Comparison of ENCODE assay signal across 21 cellular contexts in genomic region chr1:215005078-215005477, GRCh38.
DNase-seq lines count a peak whose midpoint lies in the region; ATAC-seq, FAIRE-seq and TF ChIP-seq lines count a peak whose summit lies in the region.
"Had no signal": no experiment of that assay in that cellular context is flagged by ENCODE, and none has a peak within 500 bp of the region (broad histone marks: within the 10 kb centered on the region; RNA-seq: fewer than 3 reads in every experiment).

No MANE protein-coding gene starts in this region.

- H3K4me3 Mint-ChIP-seq in activated CD8-positive, alpha-beta memory T cell treated with anti-CD3 and anti-CD28 coated beads, Interleukin-2, amount 10 ng/mL, durations not matched to agents 7 days and 5 days: no peak overlapping the region
- H3K4me3 Mint-ChIP-seq: CD8-positive, alpha-beta T cell; naive thymus-derived CD4-positive, alpha-beta T cell had no signal

- no TSS peak for BruUV-seq in PC-9 (replicated peaks; lab: Mats Ljungman, UMichigan)

- H3K9me2 ChIP-seq in PC-9 (ENCODE audit: insufficient read depth): no peaks in the 10 kb centered on the region

- H3F3A ChIP-seq in PC-9 (ENCODE audit: insufficient read depth, low read depth): no peaks in the 10 kb centered on the region
- no peaks in the 10 kb centered on the region for H3F3A ChIP-seq in smooth muscle cell (ENCODE audit: low read depth)

- no peak for ATAC-seq in activated CD8-positive, alpha-beta memory T cell treated with anti-CD3 and anti-CD28 coated beads, Interleukin-2, amount 10 ng/mL, durations not matched to agents 7 days and 5 days
- ATAC-seq: CD8-positive, alpha-beta T cell; foreskin keratinocyte; naive thymus-derived CD4-positive, alpha-beta T cell had no signal

- FAIRE-seq in small intestine (lab: Jason Lieb, UNC): no peak

- H3K9me3 ChIP-seq in PC-9 (ENCODE audit: insufficient read depth, low read depth) (no peaks in the 10 kb centered on the region), smooth muscle cell (replicated peaks; ENCODE audit: low read depth) (no peaks in the 10 kb centered on the region), esophagus squamous epithelium (no peaks in the 10 kb centered on the region), small intestine (ENCODE audit: control insufficient read depth, low read depth) (no peaks in the 10 kb centered on the region)
- H3K9me3 ChIP-seq: HAP-1, thoracic aorta had no signal

- peaks cover 2% of the 10 kb centered on the region for H3K9me3 Mint-ChIP-seq in activated CD8-positive, alpha-beta memory T cell treated with anti-CD3 and anti-CD28 coated beads, Interleukin-2, amount 10 ng/mL, durations not matched to agents 7 days and 5 days (ENCODE audit: low read depth)
- H3K9me3 Mint-ChIP-seq: CD8-positive, alpha-beta T cell; naive thymus-derived CD4-positive, alpha-beta T cell had no signal

- POLR2A ChIA-PET in PC-9 (lab: Charles Lee; ENCODE audit: unreplicated experiment): no interaction called here

- no peaks in the 10 kb centered on the region for H3K4me1 ChIP-seq in PC-9 (replicated peaks; ENCODE audit: insufficient read depth)
- H3K4me1 ChIP-seq in smooth muscle cell (ENCODE audit: low read depth): no peaks in the 10 kb centered on the region
- H3K4me1 ChIP-seq in esophagus squamous epithelium: peaks cover 0 to 13% (median 0%) of the 10 kb centered on the region in 3 donors
- H3K4me1 ChIP-seq in small intestine (ENCODE audit: control insufficient read depth in 2 of 2, insufficient read depth in 1 of 2, low read depth in 1 of 2, low read length in 1 of 2): no peaks in the 10 kb centered on the region
- H3K4me1 ChIP-seq: HAP-1 had no signal

- no peaks in the 10 kb centered on the region for H3K79me2 ChIP-seq in PC-9 (ENCODE audit: low read depth)
- H3K79me2 ChIP-seq in smooth muscle cell (ENCODE audit: low read depth): no peaks in the 10 kb centered on the region

- no peak for TF ChIP-seq CTCF in PC-9 (conservative IDR thresholded peaks at IDR 0.05)
- TF ChIP-seq CTCF in smooth muscle cell (IDR thresholded peaks at IDR 0.05; ENCODE audit: borderline replicate concordance, insufficient read depth, poor library complexity, severe bottlenecking): no peak
- TF ChIP-seq CTCF in esophagus squamous epithelium (IDR thresholded peaks at IDR 0.05): no peak

- no peaks in the 10 kb centered on the region for H4K20me1 ChIP-seq in PC-9 (ENCODE audit: insufficient read depth)
- H4K20me1 ChIP-seq in smooth muscle cell (ENCODE audit: low read depth): no peaks in the 10 kb centered on the region

- H3K27ac Mint-ChIP-seq in activated CD8-positive, alpha-beta memory T cell treated with anti-CD3 and anti-CD28 coated beads, Interleukin-2, amount 10 ng/mL, durations not matched to agents 7 days and 5 days: no peak overlapping the region
- H3K27ac Mint-ChIP-seq: CD8-positive, alpha-beta T cell had no signal

- CTCF ChIA-PET in PC-9 (lab: Charles Lee): no interaction called here
- CTCF ChIA-PET in activated CD8-positive, alpha-beta memory T cell treated with anti-CD3 and anti-CD28 coated beads, Interleukin-2, amount 10 ng/mL, durations not matched to agents 7 days and 5 days (lab: Charles Lee): no interaction called here

- H3K27me3 ChIP-seq in PC-9 (ENCODE audit: insufficient read depth, low read depth) (no peaks in the 10 kb centered on the region), smooth muscle cell (ENCODE audit: low read depth) (no peaks in the 10 kb centered on the region), esophagus squamous epithelium (no peaks in the 10 kb centered on the region), small intestine (ENCODE audit: control insufficient read depth in 2 of 2, insufficient read depth in 2 of 2, low read length in 2 of 2) (no peaks in the 10 kb centered on the region)
- H3K27me3 ChIP-seq: brain microvascular endothelial cell, foreskin keratinocyte had no signal

- H2AFZ ChIP-seq in PC-9 (peak overlapping the region; percentile 48; the same call in 1 of the 2 replicates), smooth muscle cell (ENCODE audit: low read depth) (no peak overlapping the region)

- DNase-seq in DMS 273 (lab: John Stamatoyannopoulos, UW; ENCODE audit: unreplicated experiment): peak; percentile 15
- DNase-seq in DMS 273 treated with DMSO at 0.1 percent for 48 hours (lab: John Stamatoyannopoulos, UW): no peak
- no peak for DNase-seq in PC-9
- DNase-seq in fibroblast of gingiva (ENCODE audit: low read depth): peak; percentile 50
- DNase-seq in smooth muscle cell (lab: John Stamatoyannopoulos, UW; ENCODE audit: unreplicated experiment): no peak
- DNase-seq in esophagus squamous epithelium (lab: John Stamatoyannopoulos, UW): no peak
- no peak for DNase-seq in small intestine
- no peak for DNase-seq in activated CD8-positive, alpha-beta memory T cell treated with anti-CD3 and anti-CD28 coated beads, Interleukin-2, amount 10 ng/mL, durations not matched to agents 7 days and 5 days
- DNase-seq: 8988T; activated CD4-positive, CD25-positive, alpha-beta regulatory T cell; activated gamma-delta T cell treated with Interleukin-2 at 50 U/mL for 16 hours; brain microvascular endothelial cell; CD8-positive, alpha-beta T cell; foreskin keratinocyte; naive thymus-derived CD4-positive, alpha-beta T cell; NCI-H2029; NCI-H69; retina had no signal

- H3K4me2 ChIP-seq in PC-9 (no peak overlapping the region), smooth muscle cell (no peak overlapping the region)

- intact Hi-C loops in PC-9 (cut with micrococcal nuclease; ENCODE audit: unreplicated experiment): no loop called here
- intact Hi-C loops in esophagus squamous epithelium (cut with DNase I): no loop called here

- H3K36me3 ChIP-seq in PC-9 (ENCODE audit: low read depth) (no peaks in the 10 kb centered on the region), smooth muscle cell (ENCODE audit: low read depth) (no peaks in the 10 kb centered on the region), esophagus squamous epithelium (no peaks in the 10 kb centered on the region), small intestine (ENCODE audit: control insufficient read depth in 2 of 2, insufficient read depth in 2 of 2, low read length in 2 of 2) (no peaks in the 10 kb centered on the region)
- H3K36me3 ChIP-seq: brain microvascular endothelial cell, HAP-1, thoracic aorta had no signal

- H3K36me3 Mint-ChIP-seq in activated CD8-positive, alpha-beta memory T cell treated with anti-CD3 and anti-CD28 coated beads, Interleukin-2, amount 10 ng/mL, durations not matched to agents 7 days and 5 days: no peaks in the 10 kb centered on the region
- H3K36me3 Mint-ChIP-seq: CD8-positive, alpha-beta T cell; naive thymus-derived CD4-positive, alpha-beta T cell had no signal

- 83% methylated on average over 5 of the region's 5 CpGs for WGBS in smooth muscle cell (ENCODE audit: low lambda C conversion rate)
- 48 to 49% methylated on average over 5 of the region's 5 CpGs for WGBS in esophagus squamous epithelium, 2 donors
- WGBS in small intestine, 3 donors: 20 to 53% (median 39%) methylated on average over 5 of the region's 5 CpGs

- H3K27me3 Mint-ChIP-seq in activated CD8-positive, alpha-beta memory T cell treated with anti-CD3 and anti-CD28 coated beads, Interleukin-2, amount 10 ng/mL, durations not matched to agents 7 days and 5 days: no peaks in the 10 kb centered on the region
- H3K27me3 Mint-ChIP-seq: naive thymus-derived CD4-positive, alpha-beta T cell had no signal

- H3K27ac ChIP-seq in PC-9: no peak overlapping the region
- H3K27ac ChIP-seq in smooth muscle cell (ENCODE audit: low read depth): no peak overlapping the region
- H3K27ac ChIP-seq in esophagus squamous epithelium: no peak overlapping the region
- H3K27ac ChIP-seq in small intestine (ENCODE audit: low read depth in 1 of 2, low read length in 1 of 2): no peak overlapping the region
- H3K27ac ChIP-seq: brain microvascular endothelial cell, foreskin keratinocyte, RWPE1, thoracic aorta had no signal

- H3K9ac ChIP-seq in smooth muscle cell (ENCODE audit: low read depth): no peak overlapping the region

- H3K4me3 ChIP-seq in PC-9 (no peak overlapping the region), smooth muscle cell (peak overlapping the region; percentile 30), esophagus squamous epithelium (no peak overlapping the region), small intestine (ENCODE audit: low read depth in 1 of 2, low read length in 2 of 2) (no peak overlapping the region)
- H3K4me3 ChIP-seq: HAP-1, thoracic aorta had no signal

- no peak for TF ChIP-seq POLR2A in esophagus squamous epithelium (IDR thresholded peaks at IDR 0.05)

- no peaks in the 10 kb centered on the region for H3K4me1 Mint-ChIP-seq in activated CD8-positive, alpha-beta memory T cell treated with anti-CD3 and anti-CD28 coated beads, Interleukin-2, amount 10 ng/mL, durations not matched to agents 7 days and 5 days
- H3K4me1 Mint-ChIP-seq: naive thymus-derived CD4-positive, alpha-beta T cell had no signal

Comparison
In these comparisons a context has a peak if more than half of its experiments do, and no peak if none do; other contexts are left out.
1. DNase-seq: peak in DMS 273 (single experiment) and fibroblast of gingiva (single experiment); none in DMS 273 treated with DMSO at 0.1 percent for 48 hours (single experiment), PC-9 (0 of 2), smooth muscle cell (single experiment), esophagus squamous epithelium (single experiment), small intestine (single experiment) and activated CD8-positive, alpha-beta memory T cell treated with anti-CD3 and anti-CD28 coated beads, Interleukin-2, amount 10 ng/mL, durations not matched to agents 7 days and 5 days (single experiment).